Comparison of ENCODE assay signal across 10 cellular contexts in the genomic region with DNA sequence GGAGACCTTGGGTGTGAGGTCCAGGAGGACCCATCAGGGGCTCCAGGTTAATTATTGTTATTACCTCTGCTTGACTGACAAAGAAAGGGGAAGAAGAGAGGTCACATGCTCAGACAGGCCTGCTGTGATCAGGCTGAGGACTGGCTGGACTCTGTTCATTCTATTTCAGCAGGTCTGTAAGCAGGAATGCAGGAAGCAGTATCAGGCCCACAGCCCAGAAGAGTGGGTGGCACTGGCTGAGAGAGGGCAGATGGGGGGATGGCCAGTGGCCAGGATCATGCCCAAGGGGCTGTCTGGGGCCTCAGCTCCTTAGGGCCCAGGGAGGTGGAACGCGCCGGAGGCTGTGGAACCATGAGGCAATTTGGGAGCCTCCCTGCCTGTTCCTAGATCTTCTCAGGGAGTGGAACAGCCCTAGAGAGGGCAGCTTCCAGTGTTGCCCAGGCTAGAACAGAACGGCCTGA. TPM values are rescaled to one million over a fixed set of nuclear protein-coding genes. Genes with fewer than 3 reads are reported as not detected.
A peak's percentile ranks its signal among the peaks of the same experiment; 100 is the strongest.
DNase-seq lines count a peak whose midpoint lies in the region; ATAC-seq and TF ChIP-seq lines count a peak whose summit lies in the region.
"Had no signal": no experiment of that assay in that cellular context is flagged by ENCODE, and none has a peak within 500 bp of the region (broad histone marks: within the 10 kb centered on the region; RNA-seq: fewer than 3 reads in every experiment).

No MANE protein-coding gene starts in this region.

- H3K27me3 Mint-ChIP-seq in glutamatergic neuron (ENCODE audit: unreplicated experiment), result peaks cover 8% of the 10 kb centered on the region
- H3K27me3 Mint-ChIP-seq in osteocyte (ENCODE audit: unreplicated experiment), result peaks cover 24% of the 10 kb centered on the region

- H3K4me3 Mint-ChIP-seq in glutamatergic neuron (ENCODE audit: unreplicated experiment) (no peak overlapping the region), osteocyte (ENCODE audit: unreplicated experiment) (no peak overlapping the region)

- CTCF ChIA-PET in RWPE1 (lab: Yijun Ruan, JAX), result interaction anchor here (1.0 kb wide), 1 partner anchor 41 kb away, joined by 4 read pairs; no protein-coding TSS in a partner anchor

- H3K27ac ChIP-seq in RWPE1, result peak overlapping the region; percentile 88

- H3K9me3 Mint-ChIP-seq in glutamatergic neuron (ENCODE audit: unreplicated experiment) (no peaks in the 10 kb centered on the region), osteocyte (ENCODE audit: unreplicated experiment) (no peaks in the 10 kb centered on the region)

- no peak for ATAC-seq in GM21619 (IDR thresholded peaks at IDR 0.05; ENCODE audit: unreplicated experiment)
- ATAC-seq in GM19035 (IDR thresholded peaks at IDR 0.05; ENCODE audit: unreplicated experiment), result no peak

- DNase-seq in EH (ENCODE audit: low read depth) (peak; percentile 19), RWPE1 (ENCODE audit: low spot score) (no peak), glutamatergic neuron (no peak), osteocyte (ENCODE audit: extremely low spot score, unreplicated experiment) (no peak), NCI-H526 treated with DMSO at 0.1 percent for 48 hours (lab: John Stamatoyannopoulos, UW) (no peak)
- DNase-seq in stimulated activated CD4-positive, alpha-beta T cell treated with anti-CD3 and anti-CD28 coated beads, Interleukin-4, amount 100 ng/mL, for 1 hour, result no peak
- DNase-seq: NCI-H1436 treated with DMSO at 0.1 percent for 48 hours; stimulated activated CD4-positive, alpha-beta T cell treated with anti-CD3 and anti-CD28 coated beads, Interleukin-2, amount 100 ng/mL, for 24 hours had no signal

- POLR2A ChIA-PET in RWPE1 (lab: Yijun Ruan, JAX; ENCODE audit: low non-redundant PET), result no interaction called here

- TF ChIP-seq CTCF in RWPE1 (conservative IDR thresholded peaks at IDR 0.05; ENCODE audit: low read depth) (no peak), glutamatergic neuron (IDR thresholded peaks at IDR 0.05; ENCODE audit: partially characterized antibody, unreplicated experiment) (no peak), osteocyte (IDR thresholded peaks at IDR 0.05) (no peak)

- peaks cover 31% of the 10 kb centered on the region for H3K4me1 Mint-ChIP-seq in glutamatergic neuron (ENCODE audit: low read depth, unreplicated experiment)
- peaks cover 38% of the 10 kb centered on the region for H3K4me1 Mint-ChIP-seq in osteocyte (ENCODE audit: unreplicated experiment)

- H3K36me3 Mint-ChIP-seq in glutamatergic neuron (ENCODE audit: unreplicated experiment), result no peaks in the 10 kb centered on the region
- H3K36me3 Mint-ChIP-seq in osteocyte (ENCODE audit: unreplicated experiment), result no peaks in the 10 kb centered on the region

- H3K27ac Mint-ChIP-seq in glutamatergic neuron (ENCODE audit: unreplicated experiment) (peak overlapping the region; percentile 17), osteocyte (ENCODE audit: unreplicated experiment) (peak overlapping the region; percentile 92)

RNA-seq across cellular contexts. Expression of a gene that starts 43.7 kb away (rescaled TPM):
- total RNA-seq in glutamatergic neuron (ENCODE audit: unreplicated experiment), result 10.6 TPM
- 0.11 and 0.16 TPM in 2 replicates for total RNA-seq in osteocyte

Comparison
In these comparisons a context has a peak if more than half of its experiments do, and no peak if none do; other contexts are left out.
1. RNA of a gene that starts 43.7 kb away (total RNA-seq): 10.6 TPM in glutamatergic neuron (single experiment); 0.11 to 0.16 TPM in osteocyte; every median in the first group is over 10 times any median in the second.